9 cellular contexts compared by ENCODE assay signal in genomic region chr12:48474497-48474896, GRCh38. TPM values are rescaled to one million over a fixed set of nuclear protein-coding genes. Genes with fewer than 3 reads are reported as not detected.
"Had no signal": no experiment of that assay in that cellular context is flagged by ENCODE, and none has a peak within 500 bp of the region (broad histone marks: within the 10 kb centered on the region; RNA-seq: fewer than 3 reads in every experiment).

No MANE protein-coding gene starts in this region.

RNA-seq across cellular contexts. Expression of gene ANP32D, which starts 2.1 kb away (rescaled TPM):
- total RNA-seq: M059J; PC-3; Right ventricle myocardium inferior; RPMI7951; SK-MEL-5; T-cell; T-helper 1 cell treated with Interleukin-12 subunit alpha and Interleukin-12 subunit beta and Interleukin-4 antibody, amounts not matched to agents 30 ng/mL and 1 ng/mL, for 36 hours; T-helper 17 cell had no signal

RNA-seq across cellular contexts. Expression of gene C12orf54, which starts 7.8 kb away (rescaled TPM):
- total RNA-seq: M059J; PC-3; Right ventricle myocardium inferior; RPMI7951; SK-MEL-5; T-cell; T-helper 1 cell treated with Interleukin-12 subunit alpha and Interleukin-12 subunit beta and Interleukin-4 antibody, amounts not matched to agents 30 ng/mL and 1 ng/mL, for 36 hours; T-helper 17 cell had no signal

RNA-seq across cellular contexts. Expression of gene OR8S1, which starts 50.9 kb away (rescaled TPM):
- total RNA-seq: M059J; PC-3; Right ventricle myocardium inferior; RPMI7951; SJCRH30; SK-MEL-5; T-cell; T-helper 1 cell treated with Interleukin-12 subunit alpha and Interleukin-12 subunit beta and Interleukin-4 antibody, amounts not matched to agents 30 ng/mL and 1 ng/mL, for 36 hours; T-helper 17 cell had no signal
